In the genomic region with DNA sequence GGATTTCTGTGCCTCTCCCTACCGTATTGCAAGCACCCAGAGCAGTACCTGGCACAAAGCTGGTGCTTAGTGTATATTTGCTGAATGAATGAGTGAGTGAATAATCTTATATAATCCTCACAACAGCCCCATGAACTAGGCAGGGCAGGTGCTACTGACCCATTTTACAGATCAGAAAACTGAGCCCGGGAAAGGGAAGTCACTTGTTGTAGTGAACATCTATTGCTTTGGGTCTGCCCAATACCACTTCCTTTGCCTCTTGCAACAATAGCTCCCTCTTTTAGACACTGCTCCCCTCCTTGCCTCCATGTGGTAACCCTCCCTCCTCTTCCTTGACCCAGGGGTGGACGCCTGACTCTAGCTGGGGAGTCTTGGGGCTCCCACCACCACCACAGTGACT, we compare ENCODE assay signal across 11 cellular contexts. TPM values are rescaled to one million over a fixed set of nuclear protein-coding genes. Genes with fewer than 3 reads are reported as not detected.
"Had no signal": no experiment of that assay in that cellular context is flagged by ENCODE, and none has a peak within 500 bp of the region (broad histone marks: within the 10 kb centered on the region; RNA-seq: fewer than 3 reads in every experiment).

No MANE protein-coding gene starts in this region.

- FAIRE-seq: HTR-8/SVneo had no signal

- H3K27ac ChIP-seq: GM23248 had no signal

- H3K27ac Mint-ChIP-seq: HFFc6 had no signal

- H2AFZ ChIP-seq: GM23248 had no signal

- H3K27me3 Mint-ChIP-seq: IgD-negative memory B cell had no signal

- H3K4me1 Mint-ChIP-seq: IgD-negative memory B cell had no signal

- H3K36me3 Mint-ChIP-seq: IgD-negative memory B cell had no signal

- H3K9me3 ChIP-seq: HAP-1 had no signal

- ATAC-seq: HCT116 had no signal

- H3K4me3 Mint-ChIP-seq: HFFc6, IgD-negative memory B cell had no signal

- DNase-seq: GM23248, GOT3, H7, HFFc6, KG1 had no signal

- H3K4me3 ChIP-seq: GM23248, HAP-1 had no signal

- H3K9ac ChIP-seq: GM23248 had no signal

- H3K36me3 ChIP-seq: HAP-1 had no signal

RNA-seq across cellular contexts. Expression of gene CDCP2, which starts 3.1 kb away (rescaled TPM):
- total RNA-seq: GM23248, H4, H7, HFFc6, HT-29 had no signal
- polyA plus RNA-seq: GM23248, IgD-negative memory B cell had no signal
